In the genomic region with DNA sequence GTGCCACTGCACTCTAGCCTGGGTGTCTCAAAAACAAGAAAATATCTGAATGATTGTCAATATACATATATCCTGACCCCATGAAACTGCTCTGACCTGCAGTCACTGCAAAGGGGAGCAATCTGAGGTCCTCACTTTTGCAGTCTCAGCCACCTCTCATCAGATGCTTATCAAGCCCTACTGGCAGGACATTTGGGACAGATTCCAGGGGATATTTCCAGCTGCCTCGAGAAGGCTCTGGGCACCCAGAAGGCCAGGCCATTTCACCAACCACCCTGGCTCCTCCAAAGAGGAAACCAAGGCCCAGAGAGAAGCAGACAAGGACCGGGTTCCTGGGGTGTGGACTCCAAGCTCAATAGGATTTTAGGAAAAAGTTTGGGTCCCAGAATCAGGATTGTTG, we compare ENCODE assay signal across 1 cellular context.
TF ChIP-seq lines count a peak whose summit lies in the region.

No MANE protein-coding gene starts in this region.

TF ChIP-seq in K562, 482 proteins besides CTCF, POLR2A, EP300 and RAD21:
- TF ChIP-seq KLF16 (IDR thresholded peaks at IDR 0.05) (no peak), HNRNPL (IDR thresholded peaks at IDR 0.05; ENCODE audit: low read depth, low read length) (no peak), KLF10 (CRISPR knock-in tag; IDR thresholded peaks at IDR 0.05) (no peak), CBX5 (IDR thresholded peaks at IDR 0.05; ENCODE audit: borderline replicate concordance, low read depth) (no peak), IFI16 (CRISPR knock-in tag; IDR thresholded peaks at IDR 0.05) (no peak), GTF2F1 (IDR thresholded peaks at IDR 0.05; ENCODE audit: low read depth, low read length) (no peak), HNRNPH1 (optimal IDR thresholded peaks at IDR 0.05; ENCODE audit: low read depth, low read length) (no peak), POLR3A (IDR thresholded peaks at IDR 0.05; ENCODE audit: borderline replicate concordance, extremely low read depth, insufficient read depth, insufficient read length) (no peak), ELF2 (CRISPR knock-in tag; IDR thresholded peaks at IDR 0.05) (no peak), GABPB2 (CRISPR knock-in tag; conservative IDR thresholded peaks at IDR 0.05) (no peak), ZFP91 (CRISPR knock-in tag; IDR thresholded peaks at IDR 0.05) (no peak), CREB3L1 (IDR thresholded peaks at IDR 0.05; ENCODE audit: borderline replicate concordance, low read depth) (no peak), HSF4 (CRISPR knock-in tag; IDR thresholded peaks at IDR 0.05; ENCODE audit: borderline replicate concordance) (no peak)
